8 cellular contexts compared by ENCODE assay signal in the genomic region with DNA sequence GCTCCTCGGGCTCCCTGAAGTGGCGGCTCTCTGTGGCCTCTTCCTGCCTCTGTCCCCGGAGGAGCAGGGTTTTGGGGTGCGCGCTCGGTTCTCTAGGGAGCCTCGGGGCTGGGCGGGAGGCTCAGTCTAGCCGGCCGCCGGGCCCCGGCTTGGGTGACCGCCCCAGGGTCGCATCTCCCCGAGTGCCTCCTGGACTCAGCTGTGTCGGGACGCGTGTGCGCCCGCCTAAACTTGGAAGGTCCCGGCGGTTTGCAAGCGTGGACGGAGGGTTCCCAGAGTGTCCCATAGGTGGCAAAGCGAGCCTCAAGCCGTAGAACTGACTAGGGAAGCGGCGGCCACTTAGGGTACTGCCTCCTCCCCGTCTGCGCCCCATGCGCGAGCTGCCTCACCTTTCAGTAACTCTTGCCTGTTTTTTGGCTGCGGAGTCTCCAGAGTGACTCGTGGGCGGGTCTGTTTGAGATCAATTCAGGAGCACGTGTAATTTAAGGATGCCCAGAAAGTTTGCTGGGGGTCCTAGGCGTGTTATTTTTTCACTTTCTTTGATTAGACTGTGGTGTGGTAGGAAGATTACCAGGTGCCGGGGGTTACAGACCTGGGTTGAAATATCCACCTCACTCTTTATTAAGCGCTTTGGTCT. TPM values are rescaled to one million over a fixed set of nuclear protein-coding genes. Genes with fewer than 3 reads are reported as not detected.
DNase-seq lines count a peak whose midpoint lies in the region; ATAC-seq lines count a peak whose summit lies in the region.

No MANE protein-coding gene starts in this region.

- H3K9me3 ChIP-seq in esophagus (ENCODE audit: control insufficient read depth in 2 of 2, insufficient read depth in 1 of 2, low read depth in 1 of 2, low read length in 1 of 2) = peaks cover 0 to 3% of the 10 kb centered on the region in 2 donors

- no peaks in the 10 kb centered on the region for H3K36me3 ChIP-seq in esophagus (ENCODE audit: control insufficient read depth in 2 of 2, insufficient read depth in 2 of 2, low read length in 1 of 2)

- H3K27ac ChIP-seq in esophagus (ENCODE audit: low read depth in 2 of 2, low read length in 1 of 2) = peak overlapping the region; percentile 73 to 93

- 1% methylated on average over 35 to 39 of the region's 39 CpGs for WGBS in esophagus, 2 donors

- H3K27me3 ChIP-seq in esophagus (ENCODE audit: control insufficient read depth in 1 of 2, insufficient read depth in 2 of 2, low read length in 2 of 2) = no peaks in the 10 kb centered on the region

- no peaks in the 10 kb centered on the region for H3K4me1 ChIP-seq in esophagus (ENCODE audit: control insufficient read depth in 2 of 2, insufficient read depth in 2 of 2, low read length in 1 of 2)

- DNase-seq in COR-L47 (lab: John Stamatoyannopoulos, UW) (peak; percentile 70), OCI-M1 (lab: John Stamatoyannopoulos, UW) (peak; percentile 66), activated T-cell treated with anti-CD3 and anti-CD28 coated beads for 48 hours (ENCODE audit: low read depth) (peak; percentile 72), myocyte (ENCODE audit: low read depth) (peak; percentile 83)
- DNase-seq in stimulated activated CD8-positive, alpha-beta memory T cell treated with anti-CD3 and anti-CD28 coated beads, Interleukin-7, amount 100 ng/mL, for 4 hours (ENCODE audit: low read depth in 2 of 2) = peak; percentile 39 to 51

- ATAC-seq in GM19463 (IDR thresholded peaks at IDR 0.05; ENCODE audit: unreplicated experiment) = peak; percentile 40
- peak; percentile 22 for ATAC-seq in HG03575 (IDR thresholded peaks at IDR 0.05; ENCODE audit: extremely low read depth, insufficient number of reproducible peaks, low FRiP score, unreplicated experiment)

- peak overlapping the region; percentile 82 to 95 for H3K4me3 ChIP-seq in esophagus (ENCODE audit: low read depth in 1 of 2, low read length in 2 of 2)

RNA-seq across cellular contexts. Expression of a gene that starts 0.7 kb away (rescaled TPM):
- polyA plus RNA-seq in esophagus = 10 to 100 TPM; 36.5 to 71.5 TPM
- 29.6 and 50.5 TPM in 2 replicates for total RNA-seq in myocyte
- polyA plus RNA-seq in myocyte (2012) = 31.1 TPM

RNA-seq across cellular contexts. Expression of a gene that starts 41.0 kb away (rescaled TPM):
- 10 to 100 TPM; 38.1 to 45.4 TPM for polyA plus RNA-seq in esophagus
- 39.4 and 41.0 TPM in 2 replicates for total RNA-seq in myocyte
- polyA plus RNA-seq in myocyte (2012) = 30.2 TPM

RNA-seq across cellular contexts. Expression of a gene that starts 41.2 kb away (rescaled TPM):
- 10 to 100 TPM; 57.8 to 80.2 TPM for polyA plus RNA-seq in esophagus
- total RNA-seq in myocyte = 186 and 192 TPM in 2 replicates
- polyA plus RNA-seq in myocyte (2012) = 67.5 TPM

Comparison
In these comparisons a context has a peak if more than half of its experiments do, and no peak if none do; other contexts are left out.
1. Peak in every context shown above with its lines: DNase-seq, ATAC-seq, H3K4me3 ChIP-seq and H3K27ac ChIP-seq.